In genomic region chr1:169161512-169162194, GRCh38 we compare ENCODE assay signal across 10 cellular contexts.
A peak's percentile ranks its signal among the peaks of the same experiment; 100 is the strongest.
DNase-seq lines count a peak whose midpoint lies in the region; ATAC-seq and TF ChIP-seq lines count a peak whose summit lies in the region.
"Had no signal": no experiment of that assay in that cellular context is flagged by ENCODE, and none has a peak within 500 bp of the region (broad histone marks: within the 10 kb centered on the region; RNA-seq: fewer than 3 reads in every experiment).

No MANE protein-coding gene starts in this region.

- ATAC-seq in GM19395 (IDR thresholded peaks at IDR 0.05; ENCODE audit: unreplicated experiment) (peak; percentile 89), HG03064 (IDR thresholded peaks at IDR 0.05; ENCODE audit: low read depth, unreplicated experiment) (peak; percentile 82)
- ATAC-seq: T-cell had no signal

- peak; percentile 76 for DNase-seq in CD1c-positive myeloid dendritic cell (ENCODE audit: extremely low spot score)
- peak; percentile 5 for DNase-seq in astrocyte of the cerebellum (ENCODE audit: low read depth)
- no peak for DNase-seq in posterior cingulate gyrus
- no peak for DNase-seq in activated CD4-positive, CD25-positive, alpha-beta regulatory T cell (lab: John Stamatoyannopoulos, UW)
- no peak for DNase-seq in NCI-H146 (lab: John Stamatoyannopoulos, UW)
- DNase-seq in T1000 (lab: John Stamatoyannopoulos, UW), result no peak
- DNase-seq: T-cell had no signal

- intact Hi-C loops in posterior cingulate gyrus (cut with DNase I), result no loop called here

- in situ Hi-C loops in astrocyte of the cerebellum (cut with HindIII; ENCODE audit: low sequenced_read_pairs), result no loop called here

- H3K4me3 ChIP-seq in astrocyte of the cerebellum (ENCODE audit: low read depth, low read length), result no peak overlapping the region
- H3K4me3 ChIP-seq: BLaER1 had no signal

- no peak for TF ChIP-seq CTCF in astrocyte of the cerebellum (IDR thresholded peaks at IDR 0.05; ENCODE audit: low read depth, low read length, missing control alignments)

Comparison
In these comparisons a context has a peak if more than half of its experiments do, and no peak if none do; other contexts are left out.
1. DNase-seq: peak in CD1c-positive myeloid dendritic cell (single experiment) and astrocyte of the cerebellum (single experiment); none in posterior cingulate gyrus (0 of 10), activated CD4-positive, CD25-positive, alpha-beta regulatory T cell (0 of 4), NCI-H146 (single experiment) and T1000 (single experiment).